Comparison of ENCODE assay signal across 8 cellular contexts in genomic region chr5:179806250-179807045, GRCh38. TPM values are rescaled to one million over a fixed set of nuclear protein-coding genes. Genes with fewer than 3 reads are reported as not detected.
DNase-seq lines count a peak whose midpoint lies in the region; TF ChIP-seq lines count a peak whose summit lies in the region.

Gene MGAT4B (minus strand): TSS chr5:179806866. CDS start chr5:179806583, 283 bp downstream.

- TF ChIP-seq CTCF in breast epithelium (IDR thresholded peaks at IDR 0.05) (no peak), sigmoid colon (IDR thresholded peaks at IDR 0.05) (no peak)

- TF ChIP-seq POLR2A in breast epithelium (IDR thresholded peaks at IDR 0.05), result no peak
- TF ChIP-seq POLR2A in sigmoid colon (IDR thresholded peaks at IDR 0.05), result no peak

- 0% methylated on average over 108 of the region's 108 CpGs for WGBS in sigmoid colon, 2 donors

- peak within 1 kb of the TSS; percentile 94 to 97 for H3K27ac ChIP-seq in breast epithelium
- H3K27ac ChIP-seq in sigmoid colon, result peak within 1 kb of the TSS; percentile 95 to 99 (median 98)

- H3K36me3 ChIP-seq in breast epithelium (no peaks in the 10 kb centered on the region), sigmoid colon (peaks cover 0 to under 1% (median under 1%) of the 10 kb centered on the region in 4 donors)

- TF ChIP-seq EP300 in sigmoid colon (IDR thresholded peaks at IDR 0.05), result no peak

- H3K4me3 ChIP-seq in breast epithelium (peak within 1 kb of the TSS; percentile 89 to 92 (median 91)), iPS-18c (ENCODE audit: insufficient read depth, low read depth, low read length) (peak within 1 kb of the TSS; percentile 73), sigmoid colon (peak within 1 kb of the TSS; percentile 84 to 98 (median 90))

- peaks cover 9 to 31% of the 10 kb centered on the region in 2 donors for H3K4me1 ChIP-seq in breast epithelium
- peaks cover 0 to 53% (median 49%) of the 10 kb centered on the region in 4 donors for H3K4me1 ChIP-seq in sigmoid colon

- peak; percentile 63 to 80 (median 70) for DNase-seq in NCI-H1417 (lab: John Stamatoyannopoulos, UW)
- no peak for DNase-seq in NCI-H1417 treated with DMSO at 0.1 percent for 48 hours (lab: John Stamatoyannopoulos, UW)
- peak; percentile 81 for DNase-seq in HCEC 1CT
- DNase-seq in M059J (ENCODE audit: low read depth), result peak; percentile 76
- DNase-seq in T-helper 22 cell (ENCODE audit: low read depth), result peak; percentile 48
- DNase-seq in breast epithelium (ENCODE audit: low spot score in 2 of 2), result peak; percentile 67 to 72
- peak; percentile 86 for DNase-seq in sigmoid colon

- no peaks in the 10 kb centered on the region for H3K27me3 ChIP-seq in breast epithelium
- no peaks in the 10 kb centered on the region for H3K27me3 ChIP-seq in sigmoid colon

- intact Hi-C loops in breast epithelium (cut with DNase I; ENCODE audit: low total_unique reads) (no loop called here), sigmoid colon (cut with DNase I) (loop anchor here (2.0 to 5.0 kb wide), 4 partner anchors 14 to 184 kb away; partner anchors contain the start of genes HNRNPH1, MRNIP, SQSTM1 and TBC1D9B)

- H3K9me3 ChIP-seq in breast epithelium (no peaks in the 10 kb centered on the region), iPS-18c (ENCODE audit: control insufficient read depth, insufficient read depth, low read length) (no peaks in the 10 kb centered on the region), sigmoid colon (no peaks in the 10 kb centered on the region)

RNA-seq across cellular contexts. Expression of gene MGAT4B, which starts in this region (rescaled TPM):
- total RNA-seq in M059J (2014; rRNA removed; shearing (Covaris generic)), result 146 and 187 TPM in 2 replicates
- total RNA-seq in breast epithelium (10 to 100 TPM; 43.0 to 73.7 (median 54.6) TPM), sigmoid colon (10 to 100 TPM; 27.8 to 56.8 (median 31.5) TPM)
- 100 to 1,000 TPM; 184 to 241 (median 232) TPM for polyA plus RNA-seq in sigmoid colon
